In genomic region chr16:56520251-56520577, GRCh38 we compare ENCODE assay signal across 8 cellular contexts. TPM values are rescaled to one million over a fixed set of nuclear protein-coding genes. Genes with fewer than 3 reads are reported as not detected.
DNase-seq lines count a peak whose midpoint lies in the region; ATAC-seq and TF ChIP-seq lines count a peak whose summit lies in the region.

No MANE protein-coding gene starts in this region.

- peaks cover 24% of the 10 kb centered on the region for H3K4me1 ChIP-seq in GM23248 (ENCODE audit: insufficient read depth)
- H3K4me1 ChIP-seq in gastrocnemius medialis: peaks cover 33 to 40% of the 10 kb centered on the region in 2 donors

- no peak for ATAC-seq in gastrocnemius medialis
- ATAC-seq in GM19035 (IDR thresholded peaks at IDR 0.05; ENCODE audit: unreplicated experiment): no peak

- TF ChIP-seq CTCF in SU-DHL-6 (IDR thresholded peaks at IDR 0.05; ENCODE audit: insufficient read depth, low read length, poor library complexity, severe bottlenecking) (no peak), fibroblast of pulmonary artery (IDR thresholded peaks at IDR 0.05; ENCODE audit: low read length, missing control alignments) (no peak), gastrocnemius medialis (IDR thresholded peaks at IDR 0.05 in 4 of 5, conservative IDR thresholded peaks at IDR 0.05 in 1 of 5) (peak in 1 of 5 experiments; percentile 4)

- in situ Hi-C loops in GM23248 (cut with MboI) (no loop called here), gastrocnemius medialis (cut with MboI; ENCODE audit: low sequenced_read_pairs in 4 of 4) (no loop called here)

- TF ChIP-seq POLR2A in gastrocnemius medialis (IDR thresholded peaks at IDR 0.05): no peak

- H3K9ac ChIP-seq in GM23248: peak overlapping the region; percentile 80
- H3K9ac ChIP-seq in SU-DHL-6 (ENCODE audit: low read length): peak overlapping the region; percentile 69

- no peaks in the 10 kb centered on the region for H3F3A ChIP-seq in GM23248 (ENCODE audit: insufficient read depth)
- no peaks in the 10 kb centered on the region for H3F3A ChIP-seq in SU-DHL-6 (ENCODE audit: insufficient read depth)

- intact Hi-C loops in gastrocnemius medialis (cut with DNase I; ENCODE audit: low total_unique reads): no loop called here

- 19 to 26% methylated on average over 4 of the region's 4 CpGs for WGBS in GM23248 (ENCODE audit: low coverage in 1 of 2, low lambda C conversion rate in 2 of 2, missing lambda C conversion rate in 2 of 2), 2 experiments

- H3K9me2 ChIP-seq in GM23248 (ENCODE audit: insufficient read depth) (no peaks in the 10 kb centered on the region), SU-DHL-6 (replicated peaks; ENCODE audit: insufficient read depth, low read length) (no peaks in the 10 kb centered on the region)

- peaks cover 45% of the 10 kb centered on the region for H3K79me2 ChIP-seq in GM23248 (ENCODE audit: insufficient read depth)
- no peaks in the 10 kb centered on the region for H3K79me2 ChIP-seq in SU-DHL-6 (ENCODE audit: insufficient read depth, low read length)

- H3K9me3 ChIP-seq in GM23248 (ENCODE audit: low read depth) (no peaks in the 10 kb centered on the region), SU-DHL-6 (ENCODE audit: insufficient read depth, low read length) (no peaks in the 10 kb centered on the region), gastrocnemius medialis (no peaks in the 10 kb centered on the region)

- DNase-seq in GM23248: no peak
- DNase-seq in fibroblast of pulmonary artery (ENCODE audit: low read depth): no peak
- no peak for DNase-seq in gastrocnemius medialis
- DNase-seq in putamen (ENCODE audit: low spot score): no peak
- DNase-seq in NCI-H128 (lab: John Stamatoyannopoulos, UW; ENCODE audit: unreplicated experiment): no peak
- no peak for DNase-seq in C1 segment of cervical spinal cord (lab: John Stamatoyannopoulos, UW)

- H3K4me2 ChIP-seq in GM23248 (ENCODE audit: unreplicated experiment): peak overlapping the region; percentile 87
- peak overlapping the region; percentile 69 for H3K4me2 ChIP-seq in SU-DHL-6 (ENCODE audit: low read depth, low read length, poor library complexity, severe bottlenecking)

- H3K27ac ChIP-seq in GM23248: peak overlapping the region; percentile 40
- no peak overlapping the region for H3K27ac ChIP-seq in SU-DHL-6 (ENCODE audit: low read depth, low read length)
- peak overlapping the region; percentile 90 to 92 (median 91) for H3K27ac ChIP-seq in gastrocnemius medialis

- H3K4me3 ChIP-seq in GM23248: peak overlapping the region; percentile 85
- H3K4me3 ChIP-seq in SU-DHL-6 (ENCODE audit: insufficient read depth, low read length, poor library complexity, severe bottlenecking): peak overlapping the region; percentile 80
- peak overlapping the region; percentile 97 for H3K4me3 ChIP-seq in fibroblast of pulmonary artery (replicated peaks; ENCODE audit: low read depth, low read length)
- peak overlapping the region; percentile 90 to 99 (median 96) for H3K4me3 ChIP-seq in gastrocnemius medialis

- H2AFZ ChIP-seq in GM23248 (peak overlapping the region; percentile 94), SU-DHL-6 (ENCODE audit: low read depth, low read length, severe bottlenecking) (peak overlapping the region; percentile 86)

- H3K36me3 ChIP-seq in GM23248 (ENCODE audit: low read depth) (no peaks in the 10 kb centered on the region), SU-DHL-6 (ENCODE audit: low read length) (no peaks in the 10 kb centered on the region), gastrocnemius medialis (no peaks in the 10 kb centered on the region)

- no peaks in the 10 kb centered on the region for H3K27me3 ChIP-seq in GM23248 (replicated peaks; ENCODE audit: insufficient read depth)
- no peaks in the 10 kb centered on the region for H3K27me3 ChIP-seq in SU-DHL-6 (ENCODE audit: low read length)
- no peaks in the 10 kb centered on the region for H3K27me3 ChIP-seq in gastrocnemius medialis

- H4K20me1 ChIP-seq in GM23248 (ENCODE audit: insufficient read depth) (no peaks in the 10 kb centered on the region), SU-DHL-6 (ENCODE audit: low read depth, low read length) (no peaks in the 10 kb centered on the region)

RNA-seq across cellular contexts. Expression of gene BBS2, which starts 0.4 kb away (rescaled TPM):
- total RNA-seq in GM23248 (2014; rRNA removed; shearing (Covaris generic)): 45.4 and 72.3 TPM in 2 replicates
- 66.2 and 73.1 TPM in 2 replicates for polyA plus RNA-seq in GM23248 (2016; fragmentation: Nextera tagmentation; extraction: Ambion mirVana)
- total RNA-seq in gastrocnemius medialis: 10 to 100 TPM; 25.2 to 52.0 (median 28.6) TPM

RNA-seq across cellular contexts. Expression of gene MT4, which starts 44.7 kb away (rescaled TPM):
- not detected in 2 replicates for total RNA-seq in GM23248 (2014; rRNA removed; shearing (Covaris generic))
- not detected in 2 replicates for polyA plus RNA-seq in GM23248 (2016; fragmentation: Nextera tagmentation; extraction: Ambion mirVana)
- total RNA-seq in gastrocnemius medialis: not detected
